ENCODE assay signal across 19 cellular contexts in genomic region chr1:119766374-119766794, GRCh38. TPM values are rescaled to one million over a fixed set of nuclear protein-coding genes. Genes with fewer than 3 reads are reported as not detected.
DNase-seq lines count a peak whose midpoint lies in the region; ATAC-seq and TF ChIP-seq lines count a peak whose summit lies in the region.
"Had no signal": no experiment of that assay in that cellular context is flagged by ENCODE, and none has a peak within 500 bp of the region (broad histone marks: within the 10 kb centered on the region; RNA-seq: fewer than 3 reads in every experiment).

No MANE protein-coding gene starts in this region.

- peak overlapping the region; percentile 23 for H2AFZ ChIP-seq in ACC112 (ENCODE audit: low read length, unreplicated experiment)

- H3K27me3 ChIP-seq in ACC112 (ENCODE audit: insufficient read depth, low read length) (peaks cover 75% of the 10 kb centered on the region), body of pancreas (no peaks in the 10 kb centered on the region)
- H3K27me3 ChIP-seq: adrenal gland had no signal

- peak in 3 of 4 donors; percentile 41 to 58 (median 44) for DNase-seq in body of pancreas
- DNase-seq in left colon, result peak; percentile 55 to 61
- DNase-seq in pons (ENCODE audit: low spot score), result peak; percentile 68
- DNase-seq in activated CD8-positive, alpha-beta T cell treated with anti-CD3 and anti-CD28 coated beads, Interleukin-2, amount 10 ng/mL, durations not matched to agents 7 days and 5 days, result no peak
- DNase-seq: activated T-cell treated with anti-CD3 and anti-CD28 coated beads, Interleukin-2, amount 50 U/mL, for 4 hours; DMS79 treated with DMSO at 0.1 percent for 48 hours; SHP77 treated with DMSO at 0.1 percent for 48 hours; spleen; T-helper 2 cell had no signal

- no peaks in the 10 kb centered on the region for H3K79me2 ChIP-seq in ACC112 (ENCODE audit: control insufficient read depth, insufficient read depth, low read length, unreplicated experiment)

- peaks cover 50% of the 10 kb centered on the region for H3K27me3 Mint-ChIP-seq in activated CD8-positive, alpha-beta T cell treated with anti-CD3 and anti-CD28 coated beads, Interleukin-2, amount 10 ng/mL, durations not matched to agents 7 days and 5 days (ENCODE audit: low read depth)

- H3K4me3 ChIP-seq in ACC112 (ENCODE audit: low read depth, low read length) (no peak overlapping the region), body of pancreas (no peak overlapping the region)
- H3K4me3 ChIP-seq: adrenal gland, spleen had no signal

- H3K4me3 Mint-ChIP-seq in activated CD8-positive, alpha-beta T cell treated with anti-CD3 and anti-CD28 coated beads, Interleukin-2, amount 10 ng/mL, durations not matched to agents 7 days and 5 days, result no peak overlapping the region
- H3K4me3 Mint-ChIP-seq: activated T-cell treated with anti-CD3 and anti-CD28 coated beads, Interleukin-2, amount 50 U/mL, for 4 hours; neural crest cell; stimulated activated naive CD8-positive, alpha-beta T cell treated with anti-CD3 and anti-CD28 coated beads, Interleukin-15, Interleukin-2, amounts not matched to agents 100 ng/mL and 50 ng/mL, for 24 hours had no signal

- TF ChIP-seq POLR2A in body of pancreas (IDR thresholded peaks at IDR 0.05), result no peak

- WGBS in body of pancreas, 2 donors, result 9 to 14% methylated on average over 4 of the region's 4 CpGs

- peak; percentile 68 for ATAC-seq in body of pancreas
- ATAC-seq in left colon, result peak; percentile 52
- no peak for ATAC-seq in HG03025 (IDR thresholded peaks at IDR 0.05; ENCODE audit: low FRiP score, unreplicated experiment)
- ATAC-seq in GM18511 (IDR thresholded peaks at IDR 0.05; ENCODE audit: unreplicated experiment), result no peak
- ATAC-seq in activated CD8-positive, alpha-beta T cell treated with anti-CD3 and anti-CD28 coated beads, Interleukin-2, amount 10 ng/mL, durations not matched to agents 7 days and 5 days, result no peak
- no peak for ATAC-seq in HG02642 (IDR thresholded peaks at IDR 0.05; ENCODE audit: poor library complexity, unreplicated experiment)
- ATAC-seq: activated T-cell treated with anti-CD3 and anti-CD28 coated beads, Interleukin-2, amount 50 U/mL, for 4 hours had no signal

- CTCF ChIA-PET in activated CD8-positive, alpha-beta T cell treated with anti-CD3 and anti-CD28 coated beads, Interleukin-2, amount 10 ng/mL, durations not matched to agents 7 days and 5 days (lab: Charles Lee), result interaction anchor here (0.9 to 1.8 kb wide), 4 partner anchors 13 to 91 kb away, joined by 3 to 4 read pairs (median 4); no protein-coding TSS in a partner anchor

- H3K9me3 Mint-ChIP-seq in activated CD8-positive, alpha-beta T cell treated with anti-CD3 and anti-CD28 coated beads, Interleukin-2, amount 10 ng/mL, durations not matched to agents 7 days and 5 days (ENCODE audit: insufficient read depth), result no peaks in the 10 kb centered on the region
- H3K9me3 Mint-ChIP-seq: activated T-cell treated with anti-CD3 and anti-CD28 coated beads, Interleukin-2, amount 50 U/mL, for 4 hours; neural crest cell; stimulated activated naive CD8-positive, alpha-beta T cell treated with anti-CD3 and anti-CD28 coated beads, Interleukin-15, Interleukin-2, amounts not matched to agents 100 ng/mL and 50 ng/mL, for 24 hours had no signal

- no peak overlapping the region for H3K27ac Mint-ChIP-seq in activated CD8-positive, alpha-beta T cell treated with anti-CD3 and anti-CD28 coated beads, Interleukin-2, amount 10 ng/mL, durations not matched to agents 7 days and 5 days
- H3K27ac Mint-ChIP-seq: stimulated activated naive CD8-positive, alpha-beta T cell treated with anti-CD3 and anti-CD28 coated beads, Interleukin-15, Interleukin-2, amounts not matched to agents 100 ng/mL and 50 ng/mL, for 24 hours had no signal

- no peaks in the 10 kb centered on the region for H3K9me3 ChIP-seq in body of pancreas
- H3K9me3 ChIP-seq: adrenal gland, spleen had no signal

- H3K4me1 ChIP-seq in ACC112 (ENCODE audit: control insufficient read depth, insufficient read depth, low read length, unreplicated experiment) (no peaks in the 10 kb centered on the region), body of pancreas (peaks cover 29% of the 10 kb centered on the region)
- H3K4me1 ChIP-seq: adrenal gland, spleen had no signal

- POLR2A ChIA-PET in activated CD8-positive, alpha-beta T cell treated with anti-CD3 and anti-CD28 coated beads, Interleukin-2, amount 10 ng/mL, durations not matched to agents 7 days and 5 days (lab: Charles Lee), result no interaction called here

- H3K36me3 ChIP-seq in ACC112 (ENCODE audit: insufficient read depth, low read length) (no peaks in the 10 kb centered on the region), body of pancreas (replicated peaks in 1 of 2; ENCODE audit: insufficient read depth in 1 of 2, low read depth in 2 of 2) (no peaks in the 10 kb centered on the region)
- H3K36me3 ChIP-seq: adrenal gland, spleen had no signal

- no peaks in the 10 kb centered on the region for H3K4me1 Mint-ChIP-seq in activated CD8-positive, alpha-beta T cell treated with anti-CD3 and anti-CD28 coated beads, Interleukin-2, amount 10 ng/mL, durations not matched to agents 7 days and 5 days (ENCODE audit: low read depth)
- H3K4me1 Mint-ChIP-seq: neural crest cell had no signal

- no peak for TF ChIP-seq CTCF in body of pancreas (IDR thresholded peaks at IDR 0.05)

- intact Hi-C loops in body of pancreas (cut with DNase I), result no loop called here
- intact Hi-C loops in left colon (cut with DNase I, micrococcal nuclease), result no loop called here

- H3K27ac ChIP-seq in ACC112 (ENCODE audit: low read depth, low read length) (no peak overlapping the region), body of pancreas (peak overlapping the region in 2 of 4 donors; percentile 4 to 24)
- H3K27ac ChIP-seq: adrenal gland, spleen had no signal

- no peaks in the 10 kb centered on the region for H3K36me3 Mint-ChIP-seq in activated CD8-positive, alpha-beta T cell treated with anti-CD3 and anti-CD28 coated beads, Interleukin-2, amount 10 ng/mL, durations not matched to agents 7 days and 5 days (ENCODE audit: low read depth)

RNA-seq across cellular contexts. Expression of gene HMGCS2, which starts 2.3 kb away (rescaled TPM):
- total RNA-seq in body of pancreas (1 to 10 TPM in 1 of 2 donors, not detected in 1; 6.0 TPM), left colon (100 to 1,000 TPM; 583 to 627 TPM)
- total RNA-seq in activated CD8-positive, alpha-beta T cell treated with anti-CD3 and anti-CD28 coated beads, Interleukin-2, amount 10 ng/mL, durations not matched to agents 7 days and 5 days, result not detected
- total RNA-seq: chondrocyte, HT1080, kidney epithelial cell, neural crest cell, spleen had no signal

RNA-seq across cellular contexts. Expression of gene REG4, which starts 44.9 kb away (rescaled TPM):
- total RNA-seq in body of pancreas (10 to 100 TPM in 1 of 2 donors, 1 to 10 TPM in 1; 9.2 to 30.9 TPM), left colon (10 to 100 TPM; 35.7 to 37.5 TPM)
- 10 to 100 TPM; 14.6 to 15.3 TPM for total RNA-seq in activated CD8-positive, alpha-beta T cell treated with anti-CD3 and anti-CD28 coated beads, Interleukin-2, amount 10 ng/mL, durations not matched to agents 7 days and 5 days
- total RNA-seq: adrenal gland, chondrocyte, kidney epithelial cell, neural crest cell had no signal

RNA-seq across cellular contexts. Expression of gene PHGDH, which starts 54.6 kb away (rescaled TPM):
- total RNA-seq in body of pancreas (100 to 1,000 TPM in 1 of 2 donors, 10 to 100 TPM in 1; 75.5 to 101 TPM), left colon (1 to 10 TPM; 4.6 to 8.6 TPM)
- total RNA-seq in activated CD8-positive, alpha-beta T cell treated with anti-CD3 and anti-CD28 coated beads, Interleukin-2, amount 10 ng/mL, durations not matched to agents 7 days and 5 days, result 100 to 1,000 TPM; 195 to 201 TPM

Comparison
In these comparisons a context has a peak if more than half of its experiments do, and no peak if none do; other contexts are left out.
1. ATAC-seq: peak in body of pancreas (single experiment) and left colon (single experiment); none in HG03025 (single experiment), GM18511 (single experiment), activated CD8-positive, alpha-beta T cell treated with anti-CD3 and anti-CD28 coated beads, Interleukin-2, amount 10 ng/mL, durations not matched to agents 7 days and 5 days (single experiment) and HG02642 (single experiment).
2. RNA of gene HMGCS2, which starts 2.3 kb away (total RNA-seq): 583 to 627 TPM in left colon; 6.0 TPM in body of pancreas and not detected in activated CD8-positive, alpha-beta T cell treated with anti-CD3 and anti-CD28 coated beads, Interleukin-2, amount 10 ng/mL, durations not matched to agents 7 days and 5 days; every median in the first group is over 10 times any median in the second.
3. RNA of gene PHGDH, which starts 54.6 kb away (total RNA-seq): 195 to 201 TPM in activated CD8-positive, alpha-beta T cell treated with anti-CD3 and anti-CD28 coated beads, Interleukin-2, amount 10 ng/mL, durations not matched to agents 7 days and 5 days and 75.5 to 101 TPM in body of pancreas; 4.6 to 8.6 TPM in left colon; every median in the first group is over 4 times any median in the second.